ENCODE assay signal across 10 cellular contexts in the genomic region with DNA sequence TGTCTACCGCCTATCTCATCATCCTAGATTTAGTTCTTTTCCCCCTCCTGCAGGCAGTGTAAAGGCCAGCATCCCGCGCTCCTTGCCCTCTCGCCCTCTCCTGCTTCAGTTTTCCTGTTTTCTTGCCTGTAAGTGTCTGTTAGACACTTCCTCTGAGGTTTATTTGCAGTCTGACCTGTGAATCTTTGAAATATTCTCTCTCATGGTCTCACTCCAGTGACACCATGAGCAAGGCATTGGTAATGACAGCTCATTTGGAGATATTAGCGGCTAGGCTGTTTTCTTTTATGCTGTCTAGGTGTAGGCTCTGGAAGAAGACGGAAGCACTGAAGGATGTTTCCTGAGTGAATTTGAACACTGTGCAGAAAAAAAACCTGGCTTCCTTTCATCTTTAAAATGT.
A peak's percentile ranks its signal among the peaks of the same experiment; 100 is the strongest.
DNase-seq lines count a peak whose midpoint lies in the region; ATAC-seq, FAIRE-seq and TF ChIP-seq lines count a peak whose summit lies in the region.
"Had no signal": no experiment of that assay in that cellular context is flagged by ENCODE, and none has a peak within 500 bp of the region (broad histone marks: within the 10 kb centered on the region; RNA-seq: fewer than 3 reads in every experiment).

No MANE protein-coding gene starts in this region.

- H3K18ac ChIP-seq in mesenchymal stem cell (ENCODE audit: low read depth in 1 of 2, low read length in 2 of 2), result no peak overlapping the region

- no peak overlapping the region for H3K4me3 Mint-ChIP-seq in WTC11

- no peak overlapping the region for H3K4me3 ChIP-seq in mesenchymal stem cell (ENCODE audit: insufficient read depth in 1 of 2, low read depth in 1 of 2, low read length in 2 of 2)
- H3K4me3 ChIP-seq: breast epithelium had no signal

- no peak overlapping the region for H2BK5ac ChIP-seq in mesenchymal stem cell (ENCODE audit: low read depth, low read length, poor library complexity, severe bottlenecking)

- no peaks in the 10 kb centered on the region for H3K27me3 Mint-ChIP-seq in WTC11 (ENCODE audit: low read depth)

- no peak for FAIRE-seq in urothelium cell line (lab: Jason Lieb, UNC)

- ATAC-seq in GM18868 (IDR thresholded peaks at IDR 0.05; ENCODE audit: unreplicated experiment), result peak; percentile 44
- peak; percentile 41 for ATAC-seq in HG03354 (IDR thresholded peaks at IDR 0.05; ENCODE audit: poor library complexity, severe bottlenecking, unreplicated experiment)
- ATAC-seq in WTC11, result peak; percentile 43
- ATAC-seq in GM18505 (IDR thresholded peaks at IDR 0.05; ENCODE audit: unreplicated experiment), result no peak

- no peak overlapping the region for H3K27ac ChIP-seq in mesenchymal stem cell (ENCODE audit: low read length, poor library complexity, severe bottlenecking)
- H3K27ac ChIP-seq: breast epithelium had no signal

- DNase-seq in WTC11 (ENCODE audit: low spot score), result no peak
- DNase-seq in mesenchymal stem cell, result peak; percentile 9
- DNase-seq in central memory CD4-positive, alpha-beta T cell, result no peak
- DNase-seq in urothelium cell line (ENCODE audit: low spot score), result no peak
- DNase-seq: NCI-H2107, retina had no signal

- CTCF ChIA-PET in WTC11 (lab: Charles Lee), result interaction anchor here (1.0 to 1.5 kb wide), 2 partner anchors 25 to 204 kb away, joined by 3 read pairs; no protein-coding TSS in a partner anchor

- no peaks in the 10 kb centered on the region for H3K36me3 Mint-ChIP-seq in WTC11

- no peaks in the 10 kb centered on the region for H3K4me1 ChIP-seq in mesenchymal stem cell (ENCODE audit: control insufficient read depth, insufficient read depth, low read depth, low read length)
- H3K4me1 ChIP-seq: breast epithelium had no signal

- H3K4me2 ChIP-seq in mesenchymal stem cell (ENCODE audit: low read length, poor library complexity, severe bottlenecking), result no peak overlapping the region

- H4K8ac ChIP-seq in mesenchymal stem cell (ENCODE audit: low read length), result no peak overlapping the region

- H2AK5ac ChIP-seq in mesenchymal stem cell (ENCODE audit: low read length, severe bottlenecking), result no peak overlapping the region

- no peak overlapping the region for H2BK120ac ChIP-seq in mesenchymal stem cell (ENCODE audit: low read depth, low read length)

- no peak overlapping the region for H2BK15ac ChIP-seq in mesenchymal stem cell (ENCODE audit: low read depth, poor library complexity, severe bottlenecking)

- no peak overlapping the region for H3K14ac ChIP-seq in mesenchymal stem cell (ENCODE audit: low read length in 2 of 2)

- POLR2A ChIA-PET in WTC11 (lab: Charles Lee), result no interaction called here

- H3K79me1 ChIP-seq in mesenchymal stem cell (replicated peaks; ENCODE audit: low read length, poor library complexity, severe bottlenecking), result no peaks in the 10 kb centered on the region

- 80% methylated on average over 6 of the region's 6 CpGs for WGBS in mesenchymal stem cell

- H3K36me3 ChIP-seq in mesenchymal stem cell (ENCODE audit: control insufficient read depth in 1 of 2, insufficient read depth in 2 of 2, low read depth in 1 of 2, low read length in 2 of 2), result no peaks in the 10 kb centered on the region
- H3K36me3 ChIP-seq: breast epithelium had no signal

- no peak overlapping the region for H3K9ac ChIP-seq in mesenchymal stem cell (ENCODE audit: low read length)

- H3K4ac ChIP-seq in mesenchymal stem cell (ENCODE audit: low read depth in 1 of 2, low read length in 2 of 2), result no peak overlapping the region

- TF ChIP-seq POLR2A in GM18505 (IDR thresholded peaks at IDR 0.05; ENCODE audit: borderline replicate concordance, extremely low read depth, insufficient read depth, insufficient read length), result no peak

- peaks cover 5% of the 10 kb centered on the region for H3K9me3 ChIP-seq in mesenchymal stem cell (ENCODE audit: control insufficient read depth, low read length)
- H3K9me3 ChIP-seq: breast epithelium had no signal

- H3K27me3 ChIP-seq in mesenchymal stem cell (ENCODE audit: control insufficient read depth in 1 of 2, insufficient read depth in 1 of 2, low read length in 2 of 2), result peaks cover 0 to 16% of the 10 kb centered on the region in 2 experiments
- H3K27me3 ChIP-seq: breast epithelium had no signal

- no peak overlapping the region for H4K91ac ChIP-seq in mesenchymal stem cell (ENCODE audit: low read length)

- H3K9me3 Mint-ChIP-seq in WTC11, result peaks cover 5% of the 10 kb centered on the region; the same call in 1 of the 2 replicates

- TF ChIP-seq CTCF in WTC11 (IDR thresholded peaks at IDR 0.05), result no peak

- no peak overlapping the region for H3K23ac ChIP-seq in mesenchymal stem cell (ENCODE audit: low read length in 2 of 2)

- H3K4me1 Mint-ChIP-seq in WTC11, result no peaks in the 10 kb centered on the region

- no peak overlapping the region for H2BK12ac ChIP-seq in mesenchymal stem cell (ENCODE audit: low read length in 2 of 2)

- H2AFZ ChIP-seq in mesenchymal stem cell (ENCODE audit: low read depth, low read length), result no peak overlapping the region

- H3K27ac Mint-ChIP-seq in WTC11, result no peak overlapping the region

TF ChIP-seq in WTC11, 78 proteins besides CTCF, POLR2A, EP300 and RAD21:
- TF ChIP-seq, protein P1, sequence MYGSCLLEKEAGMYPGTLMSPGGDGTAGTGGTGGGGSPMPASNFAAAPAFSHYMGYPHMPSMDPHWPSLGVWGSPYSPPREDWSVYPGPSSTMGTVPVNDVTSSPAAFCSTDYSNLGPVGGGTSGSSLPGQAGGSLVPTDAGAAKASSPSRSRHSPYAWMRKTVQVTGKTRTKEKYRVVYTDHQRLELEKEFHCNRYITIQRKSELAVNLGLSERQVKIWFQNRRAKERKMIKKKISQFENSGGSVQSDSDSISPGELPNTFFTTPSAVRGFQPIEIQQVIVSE (CRISPR knock-in tag; IDR thresholded peaks at IDR 0.05; ENCODE audit: borderline replicate concordance), result no peak
- TF ChIP-seq, protein P2, sequence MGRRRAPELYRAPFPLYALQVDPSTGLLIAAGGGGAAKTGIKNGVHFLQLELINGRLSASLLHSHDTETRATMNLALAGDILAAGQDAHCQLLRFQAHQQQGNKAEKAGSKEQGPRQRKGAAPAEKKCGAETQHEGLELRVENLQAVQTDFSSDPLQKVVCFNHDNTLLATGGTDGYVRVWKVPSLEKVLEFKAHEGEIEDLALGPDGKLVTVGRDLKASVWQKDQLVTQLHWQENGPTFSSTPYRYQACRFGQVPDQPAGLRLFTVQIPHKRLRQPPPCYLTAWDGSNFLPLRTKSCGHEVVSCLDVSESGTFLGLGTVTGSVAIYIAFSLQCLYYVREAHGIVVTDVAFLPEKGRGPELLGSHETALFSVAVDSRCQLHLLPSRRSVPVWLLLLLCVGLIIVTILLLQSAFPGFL (CRISPR knock-in tag; IDR thresholded peaks at IDR 0.05; ENCODE audit: borderline replicate concordance), result no peak
- TF ChIP-seq SP1 (CRISPR knock-in tag; conservative IDR thresholded peaks at IDR 0.05), result no peak
- TF ChIP-seq, protein P3, sequence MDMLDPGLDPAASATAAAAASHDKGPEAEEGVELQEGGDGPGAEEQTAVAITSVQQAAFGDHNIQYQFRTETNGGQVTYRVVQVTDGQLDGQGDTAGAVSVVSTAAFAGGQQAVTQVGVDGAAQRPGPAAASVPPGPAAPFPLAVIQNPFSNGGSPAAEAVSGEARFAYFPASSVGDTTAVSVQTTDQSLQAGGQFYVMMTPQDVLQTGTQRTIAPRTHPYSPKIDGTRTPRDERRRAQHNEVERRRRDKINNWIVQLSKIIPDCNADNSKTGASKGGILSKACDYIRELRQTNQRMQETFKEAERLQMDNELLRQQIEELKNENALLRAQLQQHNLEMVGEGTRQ (CRISPR knock-in tag; IDR thresholded peaks at IDR 0.05), result no peak
- no peak for TF ChIP-seq ZNF423 (CRISPR knock-in tag; IDR thresholded peaks at IDR 0.05)
- no peak for TF ChIP-seq SOX15 (CRISPR knock-in tag; IDR thresholded peaks at IDR 0.05)
